Comparison of ENCODE assay signal across 11 cellular contexts in the genomic region with DNA sequence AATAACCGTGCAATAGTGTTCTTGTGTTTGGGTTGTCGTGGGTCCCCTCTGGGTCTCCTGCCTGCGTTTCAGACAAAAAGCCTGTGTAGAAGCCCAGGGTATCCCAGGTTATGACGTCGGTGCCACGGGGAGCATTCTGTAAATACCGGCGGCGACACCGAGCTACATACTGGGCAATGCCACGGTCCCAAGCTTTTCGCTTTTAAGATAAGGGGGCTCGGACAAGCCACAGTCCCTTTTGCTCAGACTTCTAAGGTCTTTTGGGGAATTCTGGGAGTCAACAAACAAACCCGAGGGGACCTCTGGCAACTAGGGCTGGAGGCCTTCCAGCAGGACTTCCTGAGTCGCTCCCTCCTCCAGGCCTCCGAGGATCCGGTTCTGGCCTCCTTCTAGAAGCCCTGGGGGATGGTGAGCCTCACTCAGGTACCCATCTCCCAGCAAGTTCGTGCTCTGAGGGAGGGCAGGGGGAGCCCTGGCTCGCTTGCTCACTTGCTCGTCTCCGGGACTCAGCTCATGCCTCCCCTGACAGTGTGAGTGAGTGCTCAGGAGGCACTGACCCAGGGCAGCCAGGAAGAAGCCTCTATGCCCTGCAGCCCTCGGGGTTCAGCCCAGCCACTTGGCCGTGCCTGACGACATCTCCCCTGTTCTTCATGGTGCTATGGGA.
DNase-seq lines count a peak whose midpoint lies in the region; ATAC-seq and TF ChIP-seq lines count a peak whose summit lies in the region.
"Had no signal": no experiment of that assay in that cellular context is flagged by ENCODE, and none has a peak within 500 bp of the region (broad histone marks: within the 10 kb centered on the region; RNA-seq: fewer than 3 reads in every experiment).

No MANE protein-coding gene starts in this region.

- ATAC-seq in stimulated activated naive CD8-positive, alpha-beta T cell treated with anti-CD3 and anti-CD28 coated beads, Interleukin-15, Interleukin-2, amounts not matched to agents 100 U/mL and 50 U/mL, for 24 hours: no peak

- H3K36me3 Mint-ChIP-seq in stimulated activated naive CD8-positive, alpha-beta T cell treated with anti-CD3 and anti-CD28 coated beads, Interleukin-15, Interleukin-2, amounts not matched to agents 100 ng/mL and 50 ng/mL, for 24 hours (ENCODE audit: low read depth): no peaks in the 10 kb centered on the region

- 83% methylated on average over 24 of the region's 24 CpGs for WGBS in mesenchymal stem cell

- H3K27me3 ChIP-seq in mesenchymal stem cell (ENCODE audit: control insufficient read depth in 1 of 2, insufficient read depth in 1 of 2, low read length in 2 of 2): no peaks in the 10 kb centered on the region
- no peaks in the 10 kb centered on the region for H3K27me3 ChIP-seq in A673 (replicated peaks; ENCODE audit: insufficient read depth, low read depth, low read length, poor library complexity)

- POLR2A ChIA-PET in A673 (lab: Charles Lee; ENCODE audit: low non-redundant PET): no interaction called here

- peak overlapping the region; percentile 73 for H4K8ac ChIP-seq in mesenchymal stem cell (ENCODE audit: low read length)

- H3K4me3 ChIP-seq in mesenchymal stem cell (ENCODE audit: insufficient read depth in 1 of 2, low read depth in 1 of 2, low read length in 2 of 2) (peak overlapping the region in 1 of 2 experiments; percentile 54), A673 (ENCODE audit: low read depth, low read length, poor library complexity, severe bottlenecking) (no peak overlapping the region)

- H3K79me1 ChIP-seq in mesenchymal stem cell (replicated peaks; ENCODE audit: low read length, poor library complexity, severe bottlenecking): peaks cover 13% of the 10 kb centered on the region

- H3K27me3 Mint-ChIP-seq in stimulated activated naive CD8-positive, alpha-beta T cell treated with anti-CD3 and anti-CD28 coated beads, Interleukin-15, Interleukin-2, amounts not matched to agents 100 ng/mL and 50 ng/mL, for 24 hours: no peaks in the 10 kb centered on the region
- H3K27me3 Mint-ChIP-seq: brain had no signal

- no peak overlapping the region for H3K4me2 ChIP-seq in mesenchymal stem cell (ENCODE audit: low read length, poor library complexity, severe bottlenecking)

- peak overlapping the region; percentile 1 for H3K4me3 Mint-ChIP-seq in stimulated activated naive CD8-positive, alpha-beta T cell treated with anti-CD3 and anti-CD28 coated beads, Interleukin-15, Interleukin-2, amounts not matched to agents 100 ng/mL and 50 ng/mL, for 24 hours
- H3K4me3 Mint-ChIP-seq: brain had no signal

- peak overlapping the region; percentile 55 for H3K9ac ChIP-seq in mesenchymal stem cell (ENCODE audit: low read length)

- H2BK120ac ChIP-seq in mesenchymal stem cell (ENCODE audit: low read depth, low read length): peak overlapping the region; percentile 11

- H3K27ac ChIP-seq in mesenchymal stem cell (ENCODE audit: low read length, poor library complexity, severe bottlenecking): no peak overlapping the region
- H3K27ac ChIP-seq in A673 (ENCODE audit: low read depth, low read length, poor library complexity, severe bottlenecking): no peak overlapping the region
- H3K27ac ChIP-seq: C4-2B had no signal

- H3K18ac ChIP-seq in mesenchymal stem cell (ENCODE audit: low read depth in 1 of 2, low read length in 2 of 2): peak overlapping the region; percentile 9 to 80

- peaks cover 54% of the 10 kb centered on the region for H3K4me1 Mint-ChIP-seq in stimulated activated naive CD8-positive, alpha-beta T cell treated with anti-CD3 and anti-CD28 coated beads, Interleukin-15, Interleukin-2, amounts not matched to agents 100 ng/mL and 50 ng/mL, for 24 hours (ENCODE audit: low read depth)

- H3K4ac ChIP-seq in mesenchymal stem cell (ENCODE audit: low read depth in 1 of 2, low read length in 2 of 2): no peak overlapping the region

- DNase-seq in stimulated activated naive CD8-positive, alpha-beta T cell treated with anti-CD3 and anti-CD28 coated beads, Interleukin-15, Interleukin-2, amounts not matched to agents 100 U/mL and 50 U/mL, for 24 hours: no peak
- DNase-seq in dermis blood vessel endothelial cell (peak; percentile 26), mesenchymal stem cell (no peak), A673 (ENCODE audit: low spot score) (no peak), NCI-H82 treated with DMSO at 0.1 percent for 48 hours (lab: John Stamatoyannopoulos, UW; ENCODE audit: unreplicated experiment) (no peak), 8988T (no peak)
- DNase-seq in central memory CD4-positive, alpha-beta T cell: no peak
- DNase-seq: NCI-H1694 treated with DMSO at 0.1 percent for 48 hours had no signal

- H2BK15ac ChIP-seq in mesenchymal stem cell (ENCODE audit: low read depth, poor library complexity, severe bottlenecking): no peak overlapping the region

- H3K36me3 ChIP-seq in mesenchymal stem cell (ENCODE audit: control insufficient read depth in 1 of 2, insufficient read depth in 2 of 2, low read depth in 1 of 2, low read length in 2 of 2) (peaks cover 3 to 17% of the 10 kb centered on the region in 2 experiments), A673 (ENCODE audit: insufficient read depth, low read length, poor library complexity, severe bottlenecking) (no peaks in the 10 kb centered on the region)

- H3K9me3 Mint-ChIP-seq in stimulated activated naive CD8-positive, alpha-beta T cell treated with anti-CD3 and anti-CD28 coated beads, Interleukin-15, Interleukin-2, amounts not matched to agents 100 ng/mL and 50 ng/mL, for 24 hours: no peaks in the 10 kb centered on the region

- H3K27ac Mint-ChIP-seq in stimulated activated naive CD8-positive, alpha-beta T cell treated with anti-CD3 and anti-CD28 coated beads, Interleukin-15, Interleukin-2, amounts not matched to agents 100 ng/mL and 50 ng/mL, for 24 hours: no peak overlapping the region

- TF ChIP-seq CTCF in A673 (conservative IDR thresholded peaks at IDR 0.05; ENCODE audit: low read depth, low read length): no peak

- peak overlapping the region; percentile 73 for H4K91ac ChIP-seq in mesenchymal stem cell (ENCODE audit: low read length)

- intact Hi-C loops in A673 (cut with micrococcal nuclease; ENCODE audit: unreplicated experiment): no loop called here

- CTCF ChIA-PET in A673 (lab: Charles Lee): no interaction called here

- H2BK5ac ChIP-seq in mesenchymal stem cell (ENCODE audit: low read depth, low read length, poor library complexity, severe bottlenecking): no peak overlapping the region

- peak overlapping the region; percentile 8 to 57 for H2BK12ac ChIP-seq in mesenchymal stem cell (ENCODE audit: low read length in 2 of 2)

- no peak overlapping the region for H2AK5ac ChIP-seq in mesenchymal stem cell (ENCODE audit: low read length, severe bottlenecking)

- no peak overlapping the region for H2AFZ ChIP-seq in mesenchymal stem cell (ENCODE audit: low read depth, low read length)

- H3K23ac ChIP-seq in mesenchymal stem cell (ENCODE audit: low read length in 2 of 2): no peak overlapping the region

- BruUV-seq in A673 (replicated peaks; lab: Mats Ljungman, UMichigan): no TSS peak

- H3K14ac ChIP-seq in mesenchymal stem cell (ENCODE audit: low read length in 2 of 2): peak overlapping the region in 1 of 2 experiments; percentile 0

- H3K4me1 ChIP-seq in mesenchymal stem cell (ENCODE audit: control insufficient read depth, insufficient read depth, low read depth, low read length) (peaks cover 19% of the 10 kb centered on the region), A673 (ENCODE audit: insufficient read depth, low read length, poor library complexity, severe bottlenecking) (no peaks in the 10 kb centered on the region)

- no peaks in the 10 kb centered on the region for H3K9me3 ChIP-seq in mesenchymal stem cell (ENCODE audit: control insufficient read depth, low read length)
- H3K9me3 ChIP-seq in A673 (ENCODE audit: low read depth, low read length, poor library complexity, severe bottlenecking): no peaks in the 10 kb centered on the region
